In genomic region chr4:152537881-152538280, GRCh38 we compare ENCODE assay signal across 10 cellular contexts. TPM values are rescaled to one million over a fixed set of nuclear protein-coding genes. Genes with fewer than 3 reads are reported as not detected.
DNase-seq lines count a peak whose midpoint lies in the region; ATAC-seq and TF ChIP-seq lines count a peak whose summit lies in the region.
"Had no signal": no experiment of that assay in that cellular context is flagged by ENCODE, and none has a peak within 500 bp of the region (broad histone marks: within the 10 kb centered on the region; RNA-seq: fewer than 3 reads in every experiment).

No MANE protein-coding gene starts in this region.

- peaks cover 13 to 25% (median 21%) of the 10 kb centered on the region in 11 experiments for H3K9me3 ChIP-seq in BLaER1 treated with 17β-estradiol and CSF1 and Interleukin-3, amounts not matched to agents 10 nM and 100 nM (replicated peaks in 1 of 11)

- H3F3A ChIP-seq in GM23338 (replicated peaks; ENCODE audit: low read depth): no peaks in the 10 kb centered on the region

- peaks cover 55% of the 10 kb centered on the region for H3K79me2 ChIP-seq in GM23338 (replicated peaks; ENCODE audit: insufficient read depth)

- H3K27ac ChIP-seq in BLaER1 treated with 17β-estradiol and CSF1 and Interleukin-3, amounts not matched to agents 10 nM and 100 nM: peak overlapping the region in 6 of 11 experiments; percentile 84 to 97 (median 92); a peak in 2 of 22 replicates
- H3K27ac ChIP-seq in GM23338 (ENCODE audit: low read depth): no peak overlapping the region

- H3K4me3 Mint-ChIP-seq in GM23338 (peak overlapping the region; percentile 98), memory B cell (peak overlapping the region; percentile 97)
- H3K4me3 Mint-ChIP-seq in activated CD8-positive, alpha-beta T cell treated with anti-CD3 and anti-CD28 coated beads, Interleukin-2, amount 10 ng/mL, durations not matched to agents 7 days and 5 days: peak overlapping the region; percentile 83

- peaks cover 14 to 38% (median 23%) of the 10 kb centered on the region in 11 experiments for H3K36me3 ChIP-seq in BLaER1 treated with 17β-estradiol and CSF1 and Interleukin-3, amounts not matched to agents 10 nM and 100 nM
- no peaks in the 10 kb centered on the region; the same call in none of the 2 replicates for H3K36me3 ChIP-seq in GM23338 (ENCODE audit: insufficient read depth)

- H3K27ac Mint-ChIP-seq in GM23338: no peak overlapping the region
- peak overlapping the region; percentile 100 for H3K27ac Mint-ChIP-seq in activated CD8-positive, alpha-beta T cell treated with anti-CD3 and anti-CD28 coated beads, Interleukin-2, amount 10 ng/mL, durations not matched to agents 7 days and 5 days
- H3K27ac Mint-ChIP-seq in memory B cell: peak overlapping the region; percentile 97

- H3K9me3 Mint-ChIP-seq in GM23338 (peaks cover 14% of the 10 kb centered on the region; the same call in 2 of the 3 replicates), memory B cell (no peaks in the 10 kb centered on the region)
- H3K9me3 Mint-ChIP-seq in activated CD8-positive, alpha-beta T cell treated with anti-CD3 and anti-CD28 coated beads, Interleukin-2, amount 10 ng/mL, durations not matched to agents 7 days and 5 days (ENCODE audit: insufficient read depth): peaks cover 6% of the 10 kb centered on the region
- H3K9me3 Mint-ChIP-seq: dendritic cell treated with granulocyte-macrophage colony-stimulating factor and Interleukin-4, amounts not matched to agents 40 ng/mL and 50 ng/mL, for 4 days had no signal

- no peak for DNase-seq in GM23338 (ENCODE audit: low spot score)
- no peak for DNase-seq in activated CD8-positive, alpha-beta T cell treated with anti-CD3 and anti-CD28 coated beads, Interleukin-2, amount 10 ng/mL, durations not matched to agents 7 days and 5 days
- no peak for DNase-seq in memory B cell (ENCODE audit: low spot score in 2 of 2)
- DNase-seq in NCI-H1417 treated with DMSO at 0.1 percent for 48 hours (lab: John Stamatoyannopoulos, UW): no peak
- DNase-seq in cerebellar cortex (ENCODE audit: low spot score): no peak
- no peak for DNase-seq in KG1 (lab: John Stamatoyannopoulos, UW)
- DNase-seq: psoas muscle had no signal

- peak overlapping the region in 10 of 11 experiments; percentile 84 to 98 (median 96); a peak in 15 of 22 replicates for H3K9ac ChIP-seq in BLaER1 treated with 17β-estradiol and CSF1 and Interleukin-3, amounts not matched to agents 10 nM and 100 nM

- CTCF ChIA-PET in activated CD8-positive, alpha-beta T cell treated with anti-CD3 and anti-CD28 coated beads, Interleukin-2, amount 10 ng/mL, durations not matched to agents 7 days and 5 days (lab: Charles Lee): interaction anchor here (1.1 to 5.9 kb wide), 7 partner anchors 17 to 102 kb away, joined by 3 to 85 read pairs (median 5); no protein-coding TSS in a partner anchor

- peaks cover 10% of the 10 kb centered on the region for H3K27me3 Mint-ChIP-seq in GM23338 (ENCODE audit: insufficient read depth, low read depth, poor library complexity)
- H3K27me3 Mint-ChIP-seq in activated CD8-positive, alpha-beta T cell treated with anti-CD3 and anti-CD28 coated beads, Interleukin-2, amount 10 ng/mL, durations not matched to agents 7 days and 5 days (ENCODE audit: low read depth): no peaks in the 10 kb centered on the region
- H3K27me3 Mint-ChIP-seq in memory B cell: no peaks in the 10 kb centered on the region
- H3K27me3 Mint-ChIP-seq: dendritic cell treated with granulocyte-macrophage colony-stimulating factor and Interleukin-4, amounts not matched to agents 40 ng/mL and 50 ng/mL, for 4 days had no signal

- H3K4me1 Mint-ChIP-seq in GM23338 (peaks cover 24% of the 10 kb centered on the region), memory B cell (peaks cover 28% of the 10 kb centered on the region)
- H3K4me1 Mint-ChIP-seq in activated CD8-positive, alpha-beta T cell treated with anti-CD3 and anti-CD28 coated beads, Interleukin-2, amount 10 ng/mL, durations not matched to agents 7 days and 5 days (ENCODE audit: low read depth): peaks cover 32% of the 10 kb centered on the region

- H3K27me3 ChIP-seq in BLaER1 treated with 17β-estradiol and CSF1 and Interleukin-3, amounts not matched to agents 10 nM and 100 nM: no peaks in the 10 kb centered on the region
- peaks cover 7% of the 10 kb centered on the region; the same call in 1 of the 2 replicates for H3K27me3 ChIP-seq in GM23338 (ENCODE audit: insufficient read depth)

- H3K4me2 ChIP-seq in BLaER1 treated with 17β-estradiol and CSF1 and Interleukin-3, amounts not matched to agents 10 nM and 100 nM: peak overlapping the region; percentile 82 to 97 (median 92)
- H3K4me2 ChIP-seq in GM23338: peak overlapping the region; percentile 84

- H3K9me2 ChIP-seq in GM23338 (ENCODE audit: insufficient read depth): no peaks in the 10 kb centered on the region

- ATAC-seq in GM23338: no peak
- ATAC-seq in activated CD8-positive, alpha-beta T cell treated with anti-CD3 and anti-CD28 coated beads, Interleukin-2, amount 10 ng/mL, durations not matched to agents 7 days and 5 days: no peak
- no peak for ATAC-seq in memory B cell (ENCODE audit: low read depth)
- no peak for ATAC-seq in GM21367 (IDR thresholded peaks at IDR 0.05; ENCODE audit: unreplicated experiment)
- ATAC-seq: psoas muscle had no signal

- no peak overlapping the region for H2AFZ ChIP-seq in GM23338

- POLR2A ChIA-PET in activated CD8-positive, alpha-beta T cell treated with anti-CD3 and anti-CD28 coated beads, Interleukin-2, amount 10 ng/mL, durations not matched to agents 7 days and 5 days (lab: Charles Lee): interaction anchor here (1.3 to 4.5 kb wide), 3 partner anchors 16 to 438 kb away, joined by 4 to 150 read pairs (median 6); no protein-coding TSS in a partner anchor

- H3K4me3 ChIP-seq in BLaER1 treated with 17β-estradiol and CSF1 and Interleukin-3, amounts not matched to agents 10 nM and 100 nM: peak overlapping the region in 8 of 10 experiments; percentile 91 to 100 (median 98); a peak in 12 of 20 replicates
- H3K4me3 ChIP-seq in GM23338: peak overlapping the region; percentile 93; the same call in 1 of the 2 replicates

- no peak for TF ChIP-seq CTCF in GM23338 (conservative IDR thresholded peaks at IDR 0.05; ENCODE audit: low read depth in 2 of 2)

- peaks cover 24% of the 10 kb centered on the region for H3K36me3 Mint-ChIP-seq in GM23338 (ENCODE audit: low read depth)
- H3K36me3 Mint-ChIP-seq in activated CD8-positive, alpha-beta T cell treated with anti-CD3 and anti-CD28 coated beads, Interleukin-2, amount 10 ng/mL, durations not matched to agents 7 days and 5 days (ENCODE audit: low read depth): peaks cover 43% of the 10 kb centered on the region
- H3K36me3 Mint-ChIP-seq in memory B cell: peaks cover 9% of the 10 kb centered on the region

- peaks cover 12 to 35% (median 30%) of the 10 kb centered on the region in 10 experiments for H3K4me1 ChIP-seq in BLaER1 treated with 17β-estradiol and CSF1 and Interleukin-3, amounts not matched to agents 10 nM and 100 nM
- peaks cover 5% of the 10 kb centered on the region for H3K4me1 ChIP-seq in GM23338 (ENCODE audit: insufficient read depth)

- peaks cover 18 to 41% (median 24%) of the 10 kb centered on the region in 11 experiments; a peak in 21 of 22 replicates for H4K20me1 ChIP-seq in BLaER1 treated with 17β-estradiol and CSF1 and Interleukin-3, amounts not matched to agents 10 nM and 100 nM
- H4K20me1 ChIP-seq in GM23338 (replicated peaks; ENCODE audit: insufficient read depth): peaks cover 19% of the 10 kb centered on the region

TF ChIP-seq in GM23338, 12 proteins besides CTCF, POLR2A, EP300 and RAD21 (continues in another document):
- no peak for TF ChIP-seq STAT1 (IDR thresholded peaks at IDR 0.05; ENCODE audit: unreplicated experiment)
- no peak for TF ChIP-seq ZNF331 (CRISPR knock-in tag; IDR thresholded peaks at IDR 0.05; ENCODE audit: low read depth)
- no peak for TF ChIP-seq JUNB (IDR thresholded peaks at IDR 0.05; ENCODE audit: unreplicated experiment)
- TF ChIP-seq REST (IDR thresholded peaks at IDR 0.05; ENCODE audit: unreplicated experiment): no peak
- no peak for TF ChIP-seq ZNF114 (CRISPR knock-in tag; IDR thresholded peaks at IDR 0.05)
- no peak for TF ChIP-seq EZH2phosphoT487 (IDR thresholded peaks at IDR 0.05; ENCODE audit: unreplicated experiment)
- TF ChIP-seq EZH2 (IDR thresholded peaks at IDR 0.05; ENCODE audit: low read depth, unreplicated experiment): no peak
- no peak for TF ChIP-seq CREB1 (CRISPR knock-in tag; IDR thresholded peaks at IDR 0.05; ENCODE audit: low read depth)
- no peak for TF ChIP-seq NANOG (IDR thresholded peaks at IDR 0.05; ENCODE audit: borderline replicate concordance)

RNA-seq across cellular contexts. Expression of gene FBXW7, which starts 2.0 kb away (rescaled TPM):
- total RNA-seq in GM23338 (2014; rRNA removed; shearing (Covaris generic)): 33.3 and 34.7 TPM in 2 replicates
- polyA plus RNA-seq in GM23338 (2016; fragmentation: Nextera tagmentation; extraction: Ambion mirVana): 22.0 and 25.8 TPM in 2 replicates
- 10 to 100 TPM; 50.6 to 56.9 TPM for total RNA-seq in activated CD8-positive, alpha-beta T cell treated with anti-CD3 and anti-CD28 coated beads, Interleukin-2, amount 10 ng/mL, durations not matched to agents 7 days and 5 days
